In the genomic region with DNA sequence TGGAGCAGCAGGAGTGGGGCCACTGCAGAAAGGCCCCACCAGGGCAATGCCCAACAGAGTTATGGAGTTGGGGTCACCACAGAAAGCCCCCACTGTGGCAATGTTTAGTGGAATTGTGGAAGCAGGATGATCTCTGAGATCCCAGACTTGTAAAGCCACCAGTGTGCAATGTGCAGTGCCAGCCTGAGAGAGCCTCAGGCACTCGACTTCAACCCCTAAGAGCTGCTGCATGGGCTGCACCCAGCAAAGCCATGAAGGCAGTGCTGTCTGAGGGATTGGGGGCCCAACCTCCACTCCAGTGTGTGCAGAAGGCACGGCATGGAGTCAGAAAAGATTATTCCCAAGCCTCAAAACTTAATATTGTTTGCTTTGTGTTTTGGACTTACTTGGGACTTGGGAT, we compare ENCODE assay signal across 33 cellular contexts.
"Had no signal": no experiment of that assay in that cellular context is flagged by ENCODE, and none has a peak within 500 bp of the region (broad histone marks: within the 10 kb centered on the region; RNA-seq: fewer than 3 reads in every experiment).

No MANE protein-coding gene starts in this region.

- ATAC-seq: activated CD8-positive, alpha-beta T cell treated with anti-CD3 and anti-CD28 coated beads for 36 hours; activated naive CD4-positive, alpha-beta T cell treated with anti-CD3 and anti-CD28 coated beads, Interleukin-2, amount 50 U/mL, for 72 hours; activated T-cell treated with anti-CD3 and anti-CD28 coated beads, Interleukin-2, amount 50 U/mL, for 4 hours; activated T-cell treated with anti-CD3 and anti-CD28 coated beads, Interleukin-2, amount 50 U/mL, for 72 hours; activated T-helper 17 cell treated with anti-CD3 and anti-CD28 coated beads, Interleukin-2, amount 50 U/mL, for 72 hours; body of pancreas had no signal

- FAIRE-seq: astrocyte, TTC549 had no signal

- H3K27ac ChIP-seq: adrenal gland, body of pancreas, brain microvascular endothelial cell, breast epithelium, VCaP had no signal

- H3K4me1 ChIP-seq: adrenal gland, body of pancreas, breast epithelium had no signal

- H3K4me3 ChIP-seq: adrenal gland, body of pancreas, breast epithelium had no signal

- H3K36me3 ChIP-seq: adrenal gland, brain microvascular endothelial cell, breast epithelium had no signal

- H3K27me3 ChIP-seq: adrenal gland, body of pancreas, brain microvascular endothelial cell, breast epithelium had no signal

- DNase-seq: activated B cell treated with CpG ODN at 0.5 μM for 24 hours; activated CD4-positive, alpha-beta memory T cell treated with anti-CD3 and anti-CD28 coated beads for 36 hours; activated CD4-positive, alpha-beta T cell treated with anti-CD3 and anti-CD28 coated beads for 4 hours; activated CD4-positive, alpha-beta T cell treated with anti-CD3 and anti-CD28 coated beads, Interleukin-2, amount 10 ng/mL, durations not matched to agents 24 days and 14 days; activated CD4-positive, alpha-beta T cell treated with anti-CD3 and anti-CD28 coated beads, Interleukin-2, amount 50 U/mL, for 1 hour; activated CD4-positive, alpha-beta T cell treated with anti-CD3 and anti-CD28 coated beads, Interleukin-2, amount 50 U/mL, for 4 hours; activated CD4-positive, CD25-positive, alpha-beta regulatory T cell treated with anti-CD3 and anti-CD28 coated beads, Interleukin-2, amount 50 U/mL, for 72 hours; activated CD8-positive, alpha-beta memory T cell treated with anti-CD3 and anti-CD28 coated beads, Interleukin-2, amount 50 U/mL, for 4 hours; activated CD8-positive, alpha-beta T cell treated with anti-CD3 and anti-CD28 coated beads for 36 hours; activated effector memory CD4-positive, alpha-beta T cell treated with anti-CD3 and anti-CD28 coated beads, Interleukin-2, amount 50 U/mL, for 16 hours; activated gamma-delta T cell treated with Interleukin-2 at 50 U/mL for 16 hours; activated naive CD4-positive, alpha-beta T cell; activated naive CD4-positive, alpha-beta T cell treated with anti-CD3 and anti-CD28 coated beads for 36 hours; activated naive CD4-positive, alpha-beta T cell treated with anti-CD3 and anti-CD28 coated beads, Interleukin-2, amount 50 U/mL, for 16 hours; activated naive CD8-positive, alpha-beta T cell treated with anti-CD3 and anti-CD28 coated beads for 36 hours; activated T-cell treated with anti-CD3 and anti-CD28 coated beads for 4 hours; activated T-cell treated with anti-CD3 and anti-CD28 coated beads, Interleukin-2, amount 50 U/mL, for 1 hour; activated T-cell treated with anti-CD3 and anti-CD28 coated beads, Interleukin-2, amount 50 U/mL, for 4 hours; activated T-cell treated with anti-CD3 and anti-CD28 coated beads, Interleukin-2, amount 50 U/mL, for 72 hours; adrenal gland; amniotic stem cell; aorta; body of pancreas; brain microvascular endothelial cell; central memory CD4-positive, alpha-beta T cell; T-helper 2 cell; T-helper 9 cell had no signal
